9 cellular contexts compared by ENCODE assay signal in genomic region chr4:109303141-109303499, GRCh38. TPM values are rescaled to one million over a fixed set of nuclear protein-coding genes. Genes with fewer than 3 reads are reported as not detected.
DNase-seq lines count a peak whose midpoint lies in the region; ATAC-seq and TF ChIP-seq lines count a peak whose summit lies in the region.
"Had no signal": no experiment of that assay in that cellular context is flagged by ENCODE, and none has a peak within 500 bp of the region (broad histone marks: within the 10 kb centered on the region; RNA-seq: fewer than 3 reads in every experiment).

No MANE protein-coding gene starts in this region.

- peaks cover 0 to 17% (median 12%) of the 10 kb centered on the region in 4 donors for H3K4me1 ChIP-seq in tibial nerve

- no peaks in the 10 kb centered on the region for H3K36me3 Mint-ChIP-seq in activated T-cell treated with anti-CD3 and anti-CD28 coated beads, Interleukin-2, amount 50 U/mL, for 24 hours (ENCODE audit: low read depth)
- no peaks in the 10 kb centered on the region for H3K36me3 Mint-ChIP-seq in brain

- no peak for DNase-seq in activated T-cell treated with anti-CD3 and anti-CD28 coated beads, Interleukin-2, amount 50 U/mL, for 24 hours
- no peak for DNase-seq in activated T-cell treated with anti-CD3 and anti-CD28 coated beads, Interleukin-2, amount 50 U/mL, for 48 hours
- DNase-seq in left lobe of liver (ENCODE audit: low spot score) (no peak), tibial nerve (ENCODE audit: low spot score in 2 of 2) (no peak), LoVo (ENCODE audit: low spot score) (no peak)
- DNase-seq in stimulated activated CD4-positive, alpha-beta T cell treated with anti-CD3 and anti-CD28 coated beads, Interleukin-1b, Interleukin-23, amount 100 ng/mL, for 48 hours, result no peak

- peaks cover 14% of the 10 kb centered on the region for H3K4me1 Mint-ChIP-seq in activated T-cell treated with anti-CD3 and anti-CD28 coated beads, Interleukin-2, amount 50 U/mL, for 24 hours (ENCODE audit: low read depth)
- peaks cover 22% of the 10 kb centered on the region for H3K4me1 Mint-ChIP-seq in brain

- H3K9me3 ChIP-seq in tibial nerve, result no peaks in the 10 kb centered on the region

- H3K4me3 ChIP-seq in tibial nerve, result peak overlapping the region; percentile 23 to 73 (median 44)

- no peaks in the 10 kb centered on the region for H3K9me3 Mint-ChIP-seq in activated T-cell treated with anti-CD3 and anti-CD28 coated beads, Interleukin-2, amount 50 U/mL, for 24 hours
- peaks cover 0 to 2% (median 0%) of the 10 kb centered on the region in 5 experiments for H3K9me3 Mint-ChIP-seq in brain

- TF ChIP-seq EP300 in tibial nerve (IDR thresholded peaks at IDR 0.05), result no peak

- H3K27me3 ChIP-seq in tibial nerve, result peaks cover 0 to 15% of the 10 kb centered on the region in 2 donors

- H3K27ac ChIP-seq in tibial nerve, result peak overlapping the region in 1 of 4 donors; percentile 50

- 2 to 3% methylated on average over 10 of the region's 10 CpGs for WGBS in tibial nerve, 2 donors

- H3K27me3 Mint-ChIP-seq in activated T-cell treated with anti-CD3 and anti-CD28 coated beads, Interleukin-2, amount 50 U/mL, for 24 hours, result peaks cover 69% of the 10 kb centered on the region
- peaks cover 48% of the 10 kb centered on the region for H3K27me3 Mint-ChIP-seq in brain

- TF ChIP-seq CTCF in brain (conservative IDR thresholded peaks at IDR 0.05) (no peak), tibial nerve (IDR thresholded peaks at IDR 0.05) (no peak)

- no peak overlapping the region for H3K27ac Mint-ChIP-seq in activated T-cell treated with anti-CD3 and anti-CD28 coated beads, Interleukin-2, amount 50 U/mL, for 24 hours
- H3K27ac Mint-ChIP-seq in brain, result peak overlapping the region in 3 of 5 experiments; percentile 52 to 79 (median 62)

- H3K36me3 ChIP-seq in tibial nerve, result no peaks in the 10 kb centered on the region

- no peak for TF ChIP-seq POLR2A in tibial nerve (IDR thresholded peaks at IDR 0.05)

- ATAC-seq in left lobe of liver (peak; percentile 41), HG03159 (IDR thresholded peaks at IDR 0.05; ENCODE audit: unreplicated experiment) (no peak)

- peak overlapping the region; percentile 74 for H3K4me3 Mint-ChIP-seq in activated T-cell treated with anti-CD3 and anti-CD28 coated beads, Interleukin-2, amount 50 U/mL, for 24 hours
- peak overlapping the region; percentile 85 to 91 (median 89) for H3K4me3 Mint-ChIP-seq in brain

RNA-seq across cellular contexts. Expression of gene COL25A1, which starts 0.7 kb away (rescaled TPM):
- polyA plus RNA-seq in brain (ENCODE audit: insufficient read depth, low read depth, low replicate concordance), result not detected
- total RNA-seq in left lobe of liver, result 2.5 TPM
- total RNA-seq in tibial nerve, result 1 to 10 TPM; 1.5 to 4.1 (median 2.3) TPM
- total RNA-seq: T-helper 1 cell treated with Interleukin-12 subunit alpha and Interleukin-12 subunit beta and Interleukin-4 antibody, amounts not matched to agents 30 ng/mL and 1 ng/mL, for 36 hours had no signal
